In the genomic region with DNA sequence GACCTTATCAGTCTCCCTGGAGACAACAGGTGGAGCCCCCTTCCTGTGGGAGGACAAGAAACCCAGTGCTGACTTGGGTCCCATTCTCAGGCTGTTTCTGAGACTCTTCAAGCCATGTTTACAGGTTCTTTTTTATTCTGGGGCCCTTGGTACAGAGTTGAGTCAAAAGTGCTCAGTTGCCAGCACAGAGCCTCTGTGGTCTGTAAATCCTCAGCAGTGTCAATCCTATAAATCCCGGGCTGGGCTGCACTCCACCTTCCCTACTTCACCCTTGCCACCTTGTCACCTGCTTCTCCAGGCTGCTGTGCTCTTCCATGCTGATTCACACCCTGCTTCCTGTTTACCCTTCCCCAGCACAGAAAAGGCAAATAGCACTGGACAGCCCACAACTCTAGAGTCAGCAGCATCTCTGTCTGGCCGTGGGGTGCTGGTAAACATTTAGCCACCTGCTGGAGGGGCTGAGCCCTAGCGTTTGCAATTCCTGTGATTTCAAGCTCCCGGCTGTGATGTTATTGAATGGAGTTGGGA, we compare ENCODE assay signal across 8 cellular contexts.
DNase-seq lines count a peak whose midpoint lies in the region; ATAC-seq and TF ChIP-seq lines count a peak whose summit lies in the region.

No MANE protein-coding gene starts in this region.

- no peaks in the 10 kb centered on the region for H3K9me2 ChIP-seq in MM.1S (replicated peaks; ENCODE audit: insufficient read depth, low read length)

- TF ChIP-seq EP300 in transverse colon (IDR thresholded peaks at IDR 0.05; ENCODE audit: low read depth) = no peak

- no peaks in the 10 kb centered on the region for H3K79me2 ChIP-seq in MM.1S (ENCODE audit: low read length)

- H3K36me3 ChIP-seq in transverse colon = no peaks in the 10 kb centered on the region
- H3K36me3 ChIP-seq in MM.1S (replicated peaks; ENCODE audit: insufficient read depth, low read length) = no peaks in the 10 kb centered on the region

- H3K27ac ChIP-seq in transverse colon (peak overlapping the region in 2 of 4 donors; percentile 23 to 30), MM.1S (ENCODE audit: low read length) (no peak overlapping the region)

- no peak overlapping the region for H2AFZ ChIP-seq in MM.1S (ENCODE audit: low read length)

- 0 to 19% methylated on average over 2 to 4 of the region's 4 CpGs for WGBS in transverse colon (ENCODE audit: low coverage in 1 of 2), 2 donors

- DNase-seq in A172 (ENCODE audit: low spot score) (peak; percentile 60), LHCN-M2 (ENCODE audit: low read depth) (peak; percentile 7), astrocyte of the spinal cord (ENCODE audit: low read depth, low spot score) (no peak), transverse colon (peak; percentile 18), pons (ENCODE audit: low spot score) (no peak), MM.1S (no peak)

- no peak overlapping the region for H3K9ac ChIP-seq in MM.1S (ENCODE audit: low read length)

- H3K4me2 ChIP-seq in MM.1S (ENCODE audit: low read depth, low read length) = no peak overlapping the region

- intact Hi-C loops in transverse colon (cut with DNase I; ENCODE audit: low total_unique reads) = no loop called here

- H4K20me1 ChIP-seq in MM.1S (ENCODE audit: insufficient read depth, low read length) = no peaks in the 10 kb centered on the region

- in situ Hi-C loops in astrocyte of the spinal cord (cut with HindIII; ENCODE audit: low sequenced_read_pairs) = no loop called here
- in situ Hi-C loops in transverse colon (cut with MboI; ENCODE audit: low pct_ligation_motif_present in 1 of 4, low pct_unique_long_range_greater_than_20kb in 1 of 4, low sequenced_read_pairs in 3 of 4) = no loop called here

- ATAC-seq in GM18907 (IDR thresholded peaks at IDR 0.05; ENCODE audit: unreplicated experiment) (peak; percentile 76), GM21367 (IDR thresholded peaks at IDR 0.05; ENCODE audit: unreplicated experiment) (no peak)

- no peak for TF ChIP-seq POLR2A in transverse colon (IDR thresholded peaks at IDR 0.05)

- H3K4me1 ChIP-seq in transverse colon = peaks cover 0 to 17% (median 5%) of the 10 kb centered on the region in 4 donors
- H3K4me1 ChIP-seq in MM.1S (ENCODE audit: low read length) = no peaks in the 10 kb centered on the region

- no peaks in the 10 kb centered on the region for H3K9me3 ChIP-seq in transverse colon
- H3K9me3 ChIP-seq in MM.1S (replicated peaks; ENCODE audit: insufficient read depth, low read length) = no peaks in the 10 kb centered on the region

- TF ChIP-seq CTCF in astrocyte of the spinal cord (IDR thresholded peaks at IDR 0.05; ENCODE audit: low read depth, low read length) (peak; percentile 28), transverse colon (IDR thresholded peaks at IDR 0.05) (peak in 3 of 5 experiments; percentile 7 to 45 (median 23)), MM.1S (IDR thresholded peaks at IDR 0.05; ENCODE audit: low read length) (no peak)

- H3K4me3 ChIP-seq in astrocyte of the spinal cord (ENCODE audit: low read depth, low read length) (no peak overlapping the region), transverse colon (no peak overlapping the region), MM.1S (ENCODE audit: low read length) (no peak overlapping the region)

- H3F3A ChIP-seq in MM.1S (ENCODE audit: insufficient read depth, low read length) = no peaks in the 10 kb centered on the region

- H3K27me3 ChIP-seq in transverse colon = no peaks in the 10 kb centered on the region
- no peaks in the 10 kb centered on the region for H3K27me3 ChIP-seq in MM.1S (replicated peaks; ENCODE audit: insufficient read depth, low read length)

Comparison
In these comparisons a context has a peak if more than half of its experiments do, and no peak if none do; other contexts are left out.
1. DNase-seq: peak in A172 (single experiment), LHCN-M2 (single experiment) and transverse colon (single experiment); none in astrocyte of the spinal cord (single experiment), pons (single experiment) and MM.1S (single experiment).